Comparison of ENCODE assay signal across 1 cellular context in the genomic region with DNA sequence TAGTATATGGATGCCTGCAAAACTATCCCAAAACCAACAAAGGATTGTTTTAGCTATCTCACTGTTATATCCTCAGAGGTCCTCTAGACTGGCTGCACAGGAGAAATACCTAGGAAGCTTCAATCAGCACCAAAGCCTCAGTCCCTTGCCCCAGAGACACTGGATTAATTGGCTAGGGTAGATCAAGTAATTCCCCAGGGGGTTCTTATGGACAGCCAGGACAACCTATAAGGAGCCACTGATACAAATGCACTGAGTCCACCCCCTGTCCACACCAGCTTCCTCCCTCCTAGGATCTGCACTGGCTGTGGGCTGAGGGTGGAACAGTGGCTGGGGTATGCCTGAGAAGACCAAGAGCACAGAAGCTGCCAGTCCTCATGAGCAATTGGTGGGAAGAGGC.
TF ChIP-seq lines count a peak whose summit lies in the region.

No MANE protein-coding gene starts in this region.

TF ChIP-seq in K562, 482 proteins besides CTCF, POLR2A, EP300 and RAD21:
- TF ChIP-seq, protein P1, sequence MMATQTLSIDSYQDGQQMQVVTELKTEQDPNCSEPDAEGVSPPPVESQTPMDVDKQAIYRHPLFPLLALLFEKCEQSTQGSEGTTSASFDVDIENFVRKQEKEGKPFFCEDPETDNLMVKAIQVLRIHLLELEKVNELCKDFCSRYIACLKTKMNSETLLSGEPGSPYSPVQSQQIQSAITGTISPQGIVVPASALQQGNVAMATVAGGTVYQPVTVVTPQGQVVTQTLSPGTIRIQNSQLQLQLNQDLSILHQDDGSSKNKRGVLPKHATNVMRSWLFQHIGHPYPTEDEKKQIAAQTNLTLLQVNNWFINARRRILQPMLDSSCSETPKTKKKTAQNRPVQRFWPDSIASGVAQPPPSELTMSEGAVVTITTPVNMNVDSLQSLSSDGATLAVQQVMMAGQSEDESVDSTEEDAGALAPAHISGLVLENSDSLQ (IDR thresholded peaks at IDR 0.05) = 0 out of 2 replicates have a peak, but pooled peaks have one; percentile 23
- no peak for TF ChIP-seq SNIP1 (IDR thresholded peaks at IDR 0.05; ENCODE audit: low read depth)
